2 cellular contexts compared by ENCODE assay signal in the genomic region with DNA sequence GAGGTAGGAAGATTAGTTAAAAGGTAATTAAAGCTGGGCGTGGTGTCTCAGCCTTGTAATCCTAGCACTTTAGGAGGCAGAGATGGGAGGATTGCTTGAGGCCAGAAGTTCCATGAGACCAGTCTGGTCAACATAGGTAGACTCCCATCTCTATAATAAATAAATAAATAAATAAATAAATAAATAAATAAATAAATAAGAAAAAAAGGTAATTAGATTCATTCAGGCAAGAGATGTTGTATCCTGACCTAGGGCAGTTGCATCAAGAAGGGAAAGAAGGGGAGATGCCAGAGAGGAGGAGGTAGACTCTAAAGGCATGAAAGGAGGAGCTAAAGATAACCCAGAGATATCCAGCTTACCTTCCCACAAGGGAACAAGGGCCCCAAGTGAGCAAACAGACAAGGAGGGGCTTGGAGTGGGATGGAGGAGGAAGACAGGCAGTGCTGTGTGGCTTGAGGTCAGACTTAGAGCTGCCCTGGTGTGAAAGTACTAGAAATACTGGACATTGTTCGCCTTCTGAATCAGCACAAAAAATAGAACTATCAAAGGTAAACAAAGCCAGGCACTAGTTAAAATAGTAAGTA.
TF ChIP-seq lines count a peak whose summit lies in the region.

No MANE protein-coding gene starts in this region.

TF ChIP-seq in HepG2, 621 proteins besides CTCF, POLR2A, EP300 and RAD21:
- TF ChIP-seq, protein P1, sequence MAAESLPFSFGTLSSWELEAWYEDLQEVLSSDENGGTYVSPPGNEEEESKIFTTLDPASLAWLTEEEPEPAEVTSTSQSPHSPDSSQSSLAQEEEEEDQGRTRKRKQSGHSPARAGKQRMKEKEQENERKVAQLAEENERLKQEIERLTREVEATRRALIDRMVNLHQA (CRISPR knock-in tag; IDR thresholded peaks at IDR 0.05), result no peak
- TF ChIP-seq TBL1XR1 (IDR thresholded peaks at IDR 0.05; ENCODE audit: borderline replicate concordance, low read length, partially characterized antibody) (no peak), ELF3 (CRISPR knock-in tag; IDR thresholded peaks at IDR 0.05) (no peak), NFAT5 (CRISPR knock-in tag; IDR thresholded peaks at IDR 0.05) (no peak), ZFP36L1 (CRISPR knock-in tag; IDR thresholded peaks at IDR 0.05) (no peak), POLR2AphosphoS2 (IDR thresholded peaks at IDR 0.05; ENCODE audit: low read depth, low read length) (no peak), NFKBIZ (CRISPR knock-in tag; IDR thresholded peaks at IDR 0.05) (no peak), ZNF329 (CRISPR knock-in tag; IDR thresholded peaks at IDR 0.05; ENCODE audit: low read depth) (no peak), SYNCRIP (IDR thresholded peaks at IDR 0.05; ENCODE audit: insufficient read depth, low read depth, low read length) (no peak), KAT7 (CRISPR knock-in tag; IDR thresholded peaks at IDR 0.05; ENCODE audit: borderline replicate concordance) (no peak), ZMYM3 (CRISPR knock-in tag; IDR thresholded peaks at IDR 0.05) (no peak), RBAK (CRISPR knock-in tag; IDR thresholded peaks at IDR 0.05) (no peak), SALL1 (CRISPR knock-in tag; IDR thresholded peaks at IDR 0.05) (no peak), ZBTB2 (CRISPR knock-in tag; IDR thresholded peaks at IDR 0.05; ENCODE audit: low read depth) (no peak), ZNF382 (CRISPR knock-in tag; IDR thresholded peaks at IDR 0.05; ENCODE audit: borderline replicate concordance) (no peak)
- TF ChIP-seq, protein P2, sequence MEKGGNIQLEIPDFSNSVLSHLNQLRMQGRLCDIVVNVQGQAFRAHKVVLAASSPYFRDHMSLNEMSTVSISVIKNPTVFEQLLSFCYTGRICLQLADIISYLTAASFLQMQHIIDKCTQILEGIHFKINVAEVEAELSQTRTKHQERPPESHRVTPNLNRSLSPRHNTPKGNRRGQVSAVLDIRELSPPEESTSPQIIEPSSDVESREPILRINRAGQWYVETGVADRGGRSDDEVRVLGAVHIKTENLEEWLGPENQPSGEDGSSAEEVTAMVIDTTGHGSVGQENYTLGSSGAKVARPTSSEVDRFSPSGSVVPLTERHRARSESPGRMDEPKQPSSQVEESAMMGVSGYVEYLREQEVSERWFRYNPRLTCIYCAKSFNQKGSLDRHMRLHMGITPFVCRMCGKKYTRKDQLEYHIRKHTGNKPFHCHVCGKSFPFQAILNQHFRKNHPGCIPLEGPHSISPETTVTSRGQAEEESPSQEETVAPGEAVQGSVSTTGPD (CRISPR knock-in tag; IDR thresholded peaks at IDR 0.05), result no peak

TF ChIP-seq in K562, 482 proteins besides CTCF, POLR2A, EP300 and RAD21:
- TF ChIP-seq ZNF133 (CRISPR knock-in tag; IDR thresholded peaks at IDR 0.05) (no peak), ZNF224 (CRISPR knock-in tag; IDR thresholded peaks at IDR 0.05) (no peak), MYC (IDR thresholded peaks at IDR 0.05; ENCODE audit: low read depth, low read length) (no peak), MYC (CRISPR knock-in tag; IDR thresholded peaks at IDR 0.05; ENCODE audit: borderline replicate concordance, low read depth) (no peak), ZC3H11A (IDR thresholded peaks at IDR 0.05; ENCODE audit: low read depth, low read length) (peak; percentile 63; the same call in 1 of the 2 replicates), NR2C1 (IDR thresholded peaks at IDR 0.05) (no peak), NR2C1 (tag; IDR thresholded peaks at IDR 0.05) (no peak)
- TF ChIP-seq, protein P3, sequence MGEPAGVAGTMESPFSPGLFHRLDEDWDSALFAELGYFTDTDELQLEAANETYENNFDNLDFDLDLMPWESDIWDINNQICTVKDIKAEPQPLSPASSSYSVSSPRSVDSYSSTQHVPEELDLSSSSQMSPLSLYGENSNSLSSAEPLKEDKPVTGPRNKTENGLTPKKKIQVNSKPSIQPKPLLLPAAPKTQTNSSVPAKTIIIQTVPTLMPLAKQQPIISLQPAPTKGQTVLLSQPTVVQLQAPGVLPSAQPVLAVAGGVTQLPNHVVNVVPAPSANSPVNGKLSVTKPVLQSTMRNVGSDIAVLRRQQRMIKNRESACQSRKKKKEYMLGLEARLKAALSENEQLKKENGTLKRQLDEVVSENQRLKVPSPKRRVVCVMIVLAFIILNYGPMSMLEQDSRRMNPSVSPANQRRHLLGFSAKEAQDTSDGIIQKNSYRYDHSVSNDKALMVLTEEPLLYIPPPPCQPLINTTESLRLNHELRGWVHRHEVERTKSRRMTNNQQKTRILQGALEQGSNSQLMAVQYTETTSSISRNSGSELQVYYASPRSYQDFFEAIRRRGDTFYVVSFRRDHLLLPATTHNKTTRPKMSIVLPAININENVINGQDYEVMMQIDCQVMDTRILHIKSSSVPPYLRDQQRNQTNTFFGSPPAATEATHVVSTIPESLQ (CRISPR knock-in tag; IDR thresholded peaks at IDR 0.05), result no peak
- TF ChIP-seq, protein P4, sequence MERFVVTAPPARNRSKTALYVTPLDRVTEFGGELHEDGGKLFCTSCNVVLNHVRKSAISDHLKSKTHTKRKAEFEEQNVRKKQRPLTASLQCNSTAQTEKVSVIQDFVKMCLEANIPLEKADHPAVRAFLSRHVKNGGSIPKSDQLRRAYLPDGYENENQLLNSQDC (CRISPR knock-in tag; IDR thresholded peaks at IDR 0.05), result no peak
- TF ChIP-seq, protein P5, sequence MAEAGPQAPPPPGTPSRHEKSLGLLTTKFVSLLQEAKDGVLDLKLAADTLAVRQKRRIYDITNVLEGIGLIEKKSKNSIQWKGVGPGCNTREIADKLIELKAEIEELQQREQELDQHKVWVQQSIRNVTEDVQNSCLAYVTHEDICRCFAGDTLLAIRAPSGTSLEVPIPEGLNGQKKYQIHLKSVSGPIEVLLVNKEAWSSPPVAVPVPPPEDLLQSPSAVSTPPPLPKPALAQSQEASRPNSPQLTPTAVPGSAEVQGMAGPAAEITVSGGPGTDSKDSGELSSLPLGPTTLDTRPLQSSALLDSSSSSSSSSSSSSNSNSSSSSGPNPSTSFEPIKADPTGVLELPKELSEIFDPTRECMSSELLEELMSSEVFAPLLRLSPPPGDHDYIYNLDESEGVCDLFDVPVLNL (CRISPR knock-in tag; IDR thresholded peaks at IDR 0.05; ENCODE audit: low read depth), result no peak
TF ChIP-seq in K562: peak in this region for 1.
